Comparison of ENCODE assay signal across 15 cellular contexts in genomic region chr6:52610745-52611355, GRCh38. TPM values are rescaled to one million over a fixed set of nuclear protein-coding genes. Genes with fewer than 3 reads are reported as not detected.
DNase-seq lines count a peak whose midpoint lies in the region; ATAC-seq and TF ChIP-seq lines count a peak whose summit lies in the region.
"Had no signal": no experiment of that assay in that cellular context is flagged by ENCODE, and none has a peak within 500 bp of the region (broad histone marks: within the 10 kb centered on the region; RNA-seq: fewer than 3 reads in every experiment).

No MANE protein-coding gene starts in this region.

- no peaks in the 10 kb centered on the region for H3K36me3 Mint-ChIP-seq in MCF 10A (ENCODE audit: insufficient read depth, unreplicated experiment)
- H3K36me3 Mint-ChIP-seq: activated naive CD8-positive, alpha-beta T cell treated with anti-CD3 and anti-CD28 coated beads, Interleukin-2, amount 10 ng/mL, durations not matched to agents 7 days and 5 days had no signal

- H3K9me3 ChIP-seq in breast epithelium = no peaks in the 10 kb centered on the region
- H3K9me3 ChIP-seq in transverse colon = no peaks in the 10 kb centered on the region
- H3K9me3 ChIP-seq: upper lobe of left lung had no signal

- no peak for TF ChIP-seq EP300 in transverse colon (IDR thresholded peaks at IDR 0.05; ENCODE audit: low read depth)

- DNase-seq in MCF 10A (ENCODE audit: unreplicated experiment) (peak; percentile 21), breast epithelium (ENCODE audit: low spot score in 2 of 2) (no peak), SW480 (ENCODE audit: low spot score) (peak; percentile 56), fibroblast of villous mesenchyme (ENCODE audit: low read depth) (peak; percentile 71), transverse colon (no peak), head of caudate nucleus (no peak), cerebellar nuclear complex (lab: John Stamatoyannopoulos, UW) (no peak)
- DNase-seq: activated CD8-positive, alpha-beta memory T cell treated with anti-CD3 and anti-CD28 coated beads, Interleukin-2, amount 50 U/mL, for 4 hours; activated naive CD8-positive, alpha-beta T cell treated with anti-CD3 and anti-CD28 coated beads, Interleukin-2, amount 10 ng/mL, durations not matched to agents 7 days and 5 days; Karpas-422; NCI-H2029 treated with DMSO at 0.1 percent for 48 hours; stimulated activated CD4-positive, alpha-beta T cell treated with anti-CD3 and anti-CD28 coated beads, Interleukin-2, amount 100 ng/mL, for 24 hours; upper lobe of left lung had no signal

- H3K27ac ChIP-seq in breast epithelium (no peak overlapping the region), transverse colon (peak overlapping the region in 3 of 4 donors; percentile 4 to 64 (median 25))

- no peaks in the 10 kb centered on the region for H3K36me3 ChIP-seq in breast epithelium
- H3K36me3 ChIP-seq in transverse colon = no peaks in the 10 kb centered on the region
- H3K36me3 ChIP-seq: upper lobe of left lung had no signal

- TF ChIP-seq POLR2A in breast epithelium (IDR thresholded peaks at IDR 0.05) = no peak
- no peak for TF ChIP-seq POLR2A in transverse colon (IDR thresholded peaks at IDR 0.05)

- no peak overlapping the region for H3K27ac Mint-ChIP-seq in MCF 10A (ENCODE audit: low read depth, unreplicated experiment)
- H3K27ac Mint-ChIP-seq: activated naive CD8-positive, alpha-beta T cell treated with anti-CD3 and anti-CD28 coated beads, Interleukin-2, amount 10 ng/mL, durations not matched to agents 7 days and 5 days; dendritic cell treated with granulocyte-macrophage colony-stimulating factor and Interleukin-4, amounts not matched to agents 40 ng/mL and 50 ng/mL, for 4 days had no signal

- no peaks in the 10 kb centered on the region for H3K27me3 Mint-ChIP-seq in MCF 10A (ENCODE audit: insufficient read depth, unreplicated experiment)

- TF ChIP-seq CTCF in MCF 10A (IDR thresholded peaks at IDR 0.05; ENCODE audit: unreplicated experiment) (no peak), breast epithelium (IDR thresholded peaks at IDR 0.05) (no peak), fibroblast of villous mesenchyme (IDR thresholded peaks at IDR 0.05; ENCODE audit: insufficient read depth, low read depth, low read length) (no peak), transverse colon (IDR thresholded peaks at IDR 0.05) (no peak)

- H3K27me3 ChIP-seq in breast epithelium (no peaks in the 10 kb centered on the region), transverse colon (no peaks in the 10 kb centered on the region)
- H3K27me3 ChIP-seq: upper lobe of left lung had no signal

- H3K4me3 Mint-ChIP-seq in MCF 10A (ENCODE audit: unreplicated experiment) = no peak overlapping the region
- H3K4me3 Mint-ChIP-seq: activated naive CD8-positive, alpha-beta T cell treated with anti-CD3 and anti-CD28 coated beads, Interleukin-2, amount 10 ng/mL, durations not matched to agents 7 days and 5 days; dendritic cell treated with granulocyte-macrophage colony-stimulating factor and Interleukin-4, amounts not matched to agents 40 ng/mL and 50 ng/mL, for 4 days had no signal

- POLR2A ChIA-PET in MCF 10A (lab: Yijun Ruan, JAX) = interaction anchor here (0.7 kb wide), 1 partner anchor 501 kb away, joined by 3 read pairs; no protein-coding TSS in a partner anchor

- H3K9me3 Mint-ChIP-seq in MCF 10A (ENCODE audit: unreplicated experiment) = peaks cover 11% of the 10 kb centered on the region
- H3K9me3 Mint-ChIP-seq: dendritic cell treated with granulocyte-macrophage colony-stimulating factor and Interleukin-4, amounts not matched to agents 40 ng/mL and 50 ng/mL, for 4 days had no signal

- CTCF ChIA-PET in MCF 10A (lab: Yijun Ruan, JAX) = interaction anchor here (0.5 to 0.6 kb wide), 2 partner anchors 18 to 982 kb away, joined by 3 read pairs; no protein-coding TSS in a partner anchor

- no peaks in the 10 kb centered on the region for H3K4me1 ChIP-seq in breast epithelium
- H3K4me1 ChIP-seq in transverse colon = peaks cover 0 to 30% (median 10%) of the 10 kb centered on the region in 4 donors

- H3K4me3 ChIP-seq in breast epithelium (no peak overlapping the region), fibroblast of villous mesenchyme (ENCODE audit: low read depth, low read length) (no peak overlapping the region), transverse colon (no peak overlapping the region)
- H3K4me3 ChIP-seq: upper lobe of left lung had no signal

- intact Hi-C loops in MCF 10A (cut with micrococcal nuclease) = no loop called here
- intact Hi-C loops in breast epithelium (cut with DNase I; ENCODE audit: low total_unique reads) = no loop called here
- intact Hi-C loops in transverse colon (cut with DNase I; ENCODE audit: low total_unique reads) = no loop called here
- intact Hi-C loops in head of caudate nucleus (cut with DNase I) = no loop called here

- H3K4me1 Mint-ChIP-seq in MCF 10A (ENCODE audit: insufficient read depth, unreplicated experiment) = peaks cover 6% of the 10 kb centered on the region
- H3K4me1 Mint-ChIP-seq: activated naive CD8-positive, alpha-beta T cell treated with anti-CD3 and anti-CD28 coated beads, Interleukin-2, amount 10 ng/mL, durations not matched to agents 7 days and 5 days had no signal

- WGBS in transverse colon (ENCODE audit: low coverage in 1 of 2), 2 donors = 69 to 71% methylated on average over 4 to 5 of the region's 5 CpGs

- no peak for ATAC-seq in GM21390 (IDR thresholded peaks at IDR 0.05; ENCODE audit: unreplicated experiment)

- in situ Hi-C loops in transverse colon (cut with MboI; ENCODE audit: low pct_ligation_motif_present in 1 of 4, low pct_unique_long_range_greater_than_20kb in 1 of 4, low sequenced_read_pairs in 3 of 4) = no loop called here

- BruUV-seq in MCF 10A (replicated peaks; lab: Mats Ljungman, UMichigan) = no TSS peak

RNA-seq across cellular contexts. Expression of gene TRAM2, which starts 34.0 kb away (rescaled TPM):
- total RNA-seq in MCF 10A (2022) = 9.9 and 10.1 TPM in 2 replicates
- total RNA-seq in breast epithelium = 10 to 100 TPM; 11.9 to 33.0 (median 24.3) TPM
- total RNA-seq in fibroblast of villous mesenchyme = 159 and 196 TPM in 2 replicates
- 10 to 100 TPM in 2 of 4 donors, 1 to 10 TPM in 2; 8.4 to 15.4 (median 11.7) TPM for total RNA-seq in transverse colon

Comparison
In these comparisons a context has a peak if more than half of its experiments do, and no peak if none do; other contexts are left out.
1. DNase-seq: peak in MCF 10A (single experiment), SW480 (single experiment) and fibroblast of villous mesenchyme (single experiment); none in breast epithelium (0 of 2), transverse colon (single experiment), head of caudate nucleus (0 of 42) and cerebellar nuclear complex (0 of 2).
2. H3K27ac ChIP-seq: peak in transverse colon (3 of 4); none in breast epithelium (0 of 2).